15 cellular contexts compared by ENCODE assay signal in the genomic region with DNA sequence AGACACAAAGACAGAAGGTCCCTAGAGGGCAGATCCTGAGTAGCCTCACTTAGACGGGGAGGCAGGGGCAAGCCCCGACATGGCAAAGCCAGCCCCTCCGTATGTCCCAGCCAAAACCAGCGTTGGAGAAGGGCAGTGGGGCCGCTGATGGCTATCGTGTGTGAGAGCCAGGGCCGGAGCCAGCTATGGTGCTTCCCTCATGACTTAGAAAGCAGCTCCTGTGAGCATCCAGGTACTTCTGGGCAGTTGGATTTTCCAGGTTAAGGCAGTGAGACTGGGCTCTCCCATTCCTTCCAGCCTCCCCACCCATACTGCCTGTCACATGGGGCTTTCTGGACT. TPM values are rescaled to one million over a fixed set of nuclear protein-coding genes. Genes with fewer than 3 reads are reported as not detected.
DNase-seq lines count a peak whose midpoint lies in the region; ATAC-seq, FAIRE-seq and TF ChIP-seq lines count a peak whose summit lies in the region.
"Had no signal": no experiment of that assay in that cellular context is flagged by ENCODE, and none has a peak within 500 bp of the region (broad histone marks: within the 10 kb centered on the region; RNA-seq: fewer than 3 reads in every experiment).

No MANE protein-coding gene starts in this region.

- peaks cover 4 to 35% (median 16%) of the 10 kb centered on the region in 12 donors for H3K4me1 ChIP-seq in heart left ventricle
- peaks cover 3% of the 10 kb centered on the region for H3K4me1 ChIP-seq in right cardiac atrium (ENCODE audit: control insufficient read depth, insufficient read depth, low read length)
- peaks cover 44% of the 10 kb centered on the region for H3K4me1 ChIP-seq in vagina

- H3K4me3 ChIP-seq in heart left ventricle (no peak overlapping the region), right cardiac atrium (ENCODE audit: low read length) (no peak overlapping the region), vagina (no peak overlapping the region)

- no peak for TF ChIP-seq CTCF in heart left ventricle (IDR thresholded peaks at IDR 0.05)
- no peak for TF ChIP-seq CTCF in vagina (IDR thresholded peaks at IDR 0.05)

- TF ChIP-seq POLR2A in heart left ventricle (IDR thresholded peaks at IDR 0.05) (no peak), vagina (IDR thresholded peaks at IDR 0.05) (no peak), GM12892 (IDR thresholded peaks at IDR 0.05; ENCODE audit: low read depth, low read length) (no peak)

- H3K27me3 ChIP-seq in heart left ventricle (no peaks in the 10 kb centered on the region), right cardiac atrium (ENCODE audit: control insufficient read depth, insufficient read depth) (no peaks in the 10 kb centered on the region), vagina (no peaks in the 10 kb centered on the region)

- DNase-seq in heart left ventricle, result no peak
- DNase-seq in Right ventricle myocardium superior, result no peak
- peak in 1 of 3 donors; percentile 53 for DNase-seq in right cardiac atrium
- no peak for DNase-seq in sciatic nerve (ENCODE audit: low spot score)
- DNase-seq in vagina (ENCODE audit: extremely low spot score in 2 of 2), result no peak
- DNase-seq in caudate nucleus (lab: John Stamatoyannopoulos, UW), result no peak
- no peak for DNase-seq in GM12892 (ENCODE audit: insufficient read length)
- DNase-seq: activated CD4-positive, alpha-beta T cell treated with anti-CD3 and anti-CD28 coated beads, Interleukin-2, amount 10 ng/mL, durations not matched to agents 7 days and 5 days; activated T-cell treated with anti-CD3 and anti-CD28 coated beads, Interleukin-2, amount 50 U/mL, for 4 hours; HCEC 1CT; NCI-H526; RPMI8226; stimulated activated naive CD4-positive, alpha-beta T cell treated with Interleukin-2 at 50 U/mL for 16 hours had no signal

- H3K27ac ChIP-seq in heart left ventricle (peak overlapping the region in 11 of 12 donors; percentile 5 to 84 (median 75)), right cardiac atrium (ENCODE audit: low read length) (peak overlapping the region; percentile 60), vagina (peak overlapping the region; percentile 82), caudate nucleus (ENCODE audit: low read depth, low read length) (no peak overlapping the region)
- H3K27ac ChIP-seq: HL-60 had no signal

- intact Hi-C loops in heart left ventricle (cut with DNase I) (loop anchor here in 1 of 10 donors (2.0 kb wide), 1 partner anchor 31 kb away; the partner anchor contains the start of gene ROCK2), Right ventricle myocardium superior (cut with DNase I) (no loop called here), right cardiac atrium (cut with DNase I) (no loop called here), sciatic nerve (cut with DNase I) (no loop called here), vagina (cut with DNase I) (no loop called here)

- WGBS in heart left ventricle, 4 donors, result 80 to 92% (median 90%) methylated on average over 7 of the region's 7 CpGs
- 71% methylated on average over 7 of the region's 7 CpGs for WGBS in right cardiac atrium

- H3K9me3 ChIP-seq in heart left ventricle (no peaks in the 10 kb centered on the region), right cardiac atrium (ENCODE audit: control insufficient read depth, low read length) (no peaks in the 10 kb centered on the region), vagina (no peaks in the 10 kb centered on the region)

- FAIRE-seq in GM12892 (lab: Jason Lieb, UNC), result no peak

- H3K36me3 ChIP-seq in heart left ventricle, result no peaks in the 10 kb centered on the region
- H3K36me3 ChIP-seq in vagina, result no peaks in the 10 kb centered on the region

- no peak for ATAC-seq in heart left ventricle
- ATAC-seq in Right ventricle myocardium superior (ENCODE audit: poor library complexity), result no peak
- peak; percentile 4 to 16 for ATAC-seq in right cardiac atrium
- peak; percentile 2 for ATAC-seq in sciatic nerve
- ATAC-seq in HG03175 (IDR thresholded peaks at IDR 0.05; ENCODE audit: unreplicated experiment), result no peak
- ATAC-seq: activated T-cell treated with anti-CD3 and anti-CD28 coated beads, Interleukin-2, amount 50 U/mL, for 4 hours had no signal

RNA-seq across cellular contexts. Expression of gene ROCK2, which starts 31.2 kb away (rescaled TPM):
- total RNA-seq in heart left ventricle, result 10 to 100 TPM; 25.3 to 44.3 (median 39.0) TPM
- polyA plus RNA-seq in heart left ventricle, result 10 to 100 TPM in 1 of 2 donors, 1 to 10 TPM in 1; 6.1 to 14.3 TPM
- total RNA-seq in Right ventricle myocardium superior, result 31.5 TPM
- total RNA-seq in right cardiac atrium, result 10 to 100 TPM; 40.2 to 60.7 (median 40.9) TPM
- 10.0 TPM for polyA plus RNA-seq in right cardiac atrium
- total RNA-seq in sciatic nerve, result 91.6 TPM
- total RNA-seq in vagina, result 49.4 TPM
- 8.8 TPM for polyA plus RNA-seq in GM12892 (2012; ENCODE audit: missing spikeins)

Comparison
In these comparisons a context has a peak if more than half of its experiments do, and no peak if none do; other contexts are left out.
1. ATAC-seq: peak in right cardiac atrium (2 of 2) and sciatic nerve (single experiment); none in heart left ventricle (0 of 4), Right ventricle myocardium superior (single experiment) and HG03175 (single experiment).